In the genomic region with DNA sequence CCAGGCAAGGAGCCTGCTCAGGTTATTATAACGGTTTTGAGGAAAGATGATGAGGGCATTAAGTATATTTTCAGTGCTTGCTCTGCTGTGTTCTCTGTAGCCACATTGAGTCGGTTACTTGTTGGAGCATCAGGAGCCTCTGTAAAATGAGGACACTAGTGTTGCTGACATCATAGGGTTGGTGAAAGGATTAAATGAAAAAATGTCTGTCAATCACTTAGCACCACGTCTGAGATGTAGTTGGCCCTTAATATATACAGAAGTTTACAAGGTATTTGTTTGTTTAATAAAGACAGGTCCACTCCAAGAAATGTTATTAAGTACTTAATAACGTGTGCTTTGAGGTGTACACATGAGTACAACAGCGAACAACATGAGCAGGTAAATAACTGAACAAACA, we compare ENCODE assay signal across 8 cellular contexts. TPM values are rescaled to one million over a fixed set of nuclear protein-coding genes. Genes with fewer than 3 reads are reported as not detected.
A peak's percentile ranks its signal among the peaks of the same experiment; 100 is the strongest.
DNase-seq lines count a peak whose midpoint lies in the region; ATAC-seq and TF ChIP-seq lines count a peak whose summit lies in the region.

No MANE protein-coding gene starts in this region.

- no peak for DNase-seq in activated T-cell treated with anti-CD3 and anti-CD28 coated beads, Interleukin-2, amount 50 U/mL, for 72 hours
- no peak for DNase-seq in activated T-cell treated with anti-CD3 and anti-CD28 coated beads, Interleukin-2, amount 50 U/mL, for 48 hours
- DNase-seq in activated T-helper 2 cell treated with anti-CD3 and anti-CD28 coated beads, Interferon-gamma antibody, Interleukin-2, Interleukin-4, amounts not matched to agents 10 μg/mL and 5 μg/mL and 100 μg/mL, durations not matched to agents 14 hours and 24 hours and 36 hours (ENCODE audit: low spot score): no peak
- DNase-seq in left lung (no peak), tibial nerve (ENCODE audit: low spot score in 2 of 2) (no peak), NCI-H1048 (lab: John Stamatoyannopoulos, UW) (no peak), COR-L47 (lab: John Stamatoyannopoulos, UW) (no peak)

- peak overlapping the region; percentile 81 to 97 for H3K4me3 Mint-ChIP-seq in activated T-cell treated with anti-CD3 and anti-CD28 coated beads, Interleukin-2, amount 50 U/mL, for 72 hours
- H3K4me3 Mint-ChIP-seq in activated T-helper 2 cell treated with anti-CD3 and anti-CD28 coated beads, Interferon-gamma antibody, Interleukin-2, Interleukin-4, amounts not matched to agents 10 μg/mL and 5 μg/mL and 100 μg/mL, durations not matched to agents 14 hours and 24 hours and 36 hours (ENCODE audit: low read depth): peak overlapping the region; percentile 38

- peaks cover 9 to 10% of the 10 kb centered on the region in 2 donors for H3K9me3 Mint-ChIP-seq in activated T-cell treated with anti-CD3 and anti-CD28 coated beads, Interleukin-2, amount 50 U/mL, for 72 hours
- H3K9me3 Mint-ChIP-seq in activated T-helper 2 cell treated with anti-CD3 and anti-CD28 coated beads, Interferon-gamma antibody, Interleukin-2, Interleukin-4, amounts not matched to agents 10 μg/mL and 5 μg/mL and 100 μg/mL, durations not matched to agents 14 hours and 24 hours and 36 hours: no peaks in the 10 kb centered on the region

- intact Hi-C loops in activated T-helper 2 cell treated with anti-CD3 and anti-CD28 coated beads, Interferon-gamma antibody, Interleukin-2, Interleukin-4, amounts not matched to agents 10 μg/mL and 5 μg/mL and 100 μg/mL, durations not matched to agents 14 hours and 24 hours and 36 hours (cut with micrococcal nuclease): loop anchor here (2.0 to 5.0 kb wide), 5 partner anchors 137 to 281 kb away; a partner anchor contains a TSS
- intact Hi-C loops in left lung (cut with DNase I): no loop called here

- H3K36me3 ChIP-seq in left lung (peaks cover 0 to 6% of the 10 kb centered on the region in 2 donors), tibial nerve (peaks cover 0 to 20% (median 0%) of the 10 kb centered on the region in 3 donors)

- no peak for TF ChIP-seq EP300 in tibial nerve (IDR thresholded peaks at IDR 0.05)

- H3K4me3 ChIP-seq in left lung (peak overlapping the region; percentile 71 to 73), tibial nerve (peak overlapping the region; percentile 77 to 93 (median 78))

- H3K9me3 ChIP-seq in left lung (no peaks in the 10 kb centered on the region), tibial nerve (no peaks in the 10 kb centered on the region)

- H3K4me1 ChIP-seq in left lung: peaks cover 7 to 17% of the 10 kb centered on the region in 2 donors
- peaks cover 0 to 19% (median 11%) of the 10 kb centered on the region in 4 donors for H3K4me1 ChIP-seq in tibial nerve

- no peaks in the 10 kb centered on the region for H3K27me3 ChIP-seq in left lung
- no peaks in the 10 kb centered on the region for H3K27me3 ChIP-seq in tibial nerve

- H3K27me3 Mint-ChIP-seq in activated T-cell treated with anti-CD3 and anti-CD28 coated beads, Interleukin-2, amount 50 U/mL, for 72 hours (ENCODE audit: low read depth): no peaks in the 10 kb centered on the region
- H3K27me3 Mint-ChIP-seq in activated T-helper 2 cell treated with anti-CD3 and anti-CD28 coated beads, Interferon-gamma antibody, Interleukin-2, Interleukin-4, amounts not matched to agents 10 μg/mL and 5 μg/mL and 100 μg/mL, durations not matched to agents 14 hours and 24 hours and 36 hours (ENCODE audit: low read depth): no peaks in the 10 kb centered on the region

- 20 to 24% methylated on average over 5 of the region's 5 CpGs for WGBS in tibial nerve, 2 donors

- TF ChIP-seq CTCF in left lung (IDR thresholded peaks at IDR 0.05) (no peak), tibial nerve (IDR thresholded peaks at IDR 0.05) (no peak)

- peaks cover 52% of the 10 kb centered on the region for H3K4me1 Mint-ChIP-seq in activated T-cell treated with anti-CD3 and anti-CD28 coated beads, Interleukin-2, amount 50 U/mL, for 72 hours (ENCODE audit: low read depth)
- H3K4me1 Mint-ChIP-seq in activated T-helper 2 cell treated with anti-CD3 and anti-CD28 coated beads, Interferon-gamma antibody, Interleukin-2, Interleukin-4, amounts not matched to agents 10 μg/mL and 5 μg/mL and 100 μg/mL, durations not matched to agents 14 hours and 24 hours and 36 hours (ENCODE audit: low read depth): peaks cover 28% of the 10 kb centered on the region

- no peak for TF ChIP-seq POLR2A in tibial nerve (IDR thresholded peaks at IDR 0.05)

- H3K36me3 Mint-ChIP-seq in activated T-cell treated with anti-CD3 and anti-CD28 coated beads, Interleukin-2, amount 50 U/mL, for 72 hours (ENCODE audit: insufficient read depth in 2 of 2): peaks cover 22 to 25% of the 10 kb centered on the region in 2 donors
- H3K36me3 Mint-ChIP-seq in activated T-helper 2 cell treated with anti-CD3 and anti-CD28 coated beads, Interferon-gamma antibody, Interleukin-2, Interleukin-4, amounts not matched to agents 10 μg/mL and 5 μg/mL and 100 μg/mL, durations not matched to agents 14 hours and 24 hours and 36 hours (ENCODE audit: low read depth): peaks cover 23% of the 10 kb centered on the region

- H3K27ac ChIP-seq in left lung (peak overlapping the region; percentile 8 to 79), tibial nerve (peak overlapping the region in 1 of 4 donors; percentile 86)

- H3K27ac Mint-ChIP-seq in activated T-cell treated with anti-CD3 and anti-CD28 coated beads, Interleukin-2, amount 50 U/mL, for 72 hours: no peak overlapping the region
- H3K27ac Mint-ChIP-seq in activated T-helper 2 cell treated with anti-CD3 and anti-CD28 coated beads, Interferon-gamma antibody, Interleukin-2, Interleukin-4, amounts not matched to agents 10 μg/mL and 5 μg/mL and 100 μg/mL, durations not matched to agents 14 hours and 24 hours and 36 hours: no peak overlapping the region

- ATAC-seq in activated T-cell treated with anti-CD3 and anti-CD28 coated beads, Interleukin-2, amount 50 U/mL, for 72 hours (replicated peaks in 1 of 2): no peak
- ATAC-seq in left lung (no peak), GM18519 (IDR thresholded peaks at IDR 0.05; ENCODE audit: low FRiP score, unreplicated experiment) (no peak)

RNA-seq across cellular contexts. Expression of a gene that starts 0.7 kb away (rescaled TPM):
- total RNA-seq in activated T-cell treated with anti-CD3 and anti-CD28 coated beads, Interleukin-2, amount 50 U/mL, for 72 hours: 10 to 100 TPM; 32.3 to 38.4 TPM
- total RNA-seq in activated T-helper 2 cell treated with anti-CD3 and anti-CD28 coated beads, Interferon-gamma antibody, Interleukin-2, Interleukin-4, amounts not matched to agents 10 μg/mL and 5 μg/mL and 100 μg/mL, durations not matched to agents 14 hours and 24 hours and 36 hours: 15.5 and 16.9 TPM in 2 replicates
- total RNA-seq in left lung (10 to 100 TPM; 14.2 to 14.9 TPM), tibial nerve (10 to 100 TPM; 20.1 to 44.4 (median 23.2) TPM)
